9 cellular contexts compared by ENCODE assay signal in the genomic region with DNA sequence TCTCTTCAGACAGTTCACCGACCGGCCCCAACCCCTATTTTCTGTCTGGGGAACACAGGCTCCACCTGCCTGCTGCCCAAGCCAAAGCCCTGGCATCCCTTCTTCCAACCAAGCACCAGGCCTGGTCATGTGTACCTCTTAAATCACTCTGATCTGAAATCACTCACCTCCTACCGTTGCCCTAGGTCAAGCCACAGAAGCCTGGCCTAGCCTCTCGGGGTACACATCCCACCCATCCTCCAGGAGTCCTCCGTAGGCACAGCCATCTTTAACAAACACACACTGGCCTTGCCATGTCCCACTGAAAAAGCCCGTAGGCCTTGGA.
A peak's percentile ranks its signal among the peaks of the same experiment; 100 is the strongest.
DNase-seq lines count a peak whose midpoint lies in the region; ATAC-seq, FAIRE-seq and TF ChIP-seq lines count a peak whose summit lies in the region.
"Had no signal": no experiment of that assay in that cellular context is flagged by ENCODE, and none has a peak within 500 bp of the region (broad histone marks: within the 10 kb centered on the region; RNA-seq: fewer than 3 reads in every experiment).

No MANE protein-coding gene starts in this region.

- peak; percentile 5 to 16; a peak in 5 of 6 replicates for ATAC-seq in A549

- POLR2A ChIA-PET in A549 (lab: Yijun Ruan, JAX) (interaction anchor here (1.2 to 3.0 kb wide), 8 partner anchors 9 to 94 kb away, joined by 3 to 43 read pairs (median 9); a partner anchor contains a TSS), HEK293 (lab: Yijun Ruan, JAX) (interaction anchor here (1.0 to 2.0 kb wide), 4 partner anchors 10 to 81 kb away, joined by 4 to 12 read pairs (median 5); no protein-coding TSS in a partner anchor)

- TF ChIP-seq RAD21 in A549 (conservative IDR thresholded peaks at IDR 0.05 in 1 of 2, IDR thresholded peaks at IDR 0.05 in 1 of 2), result no peak

- H3K4me2 ChIP-seq in A549 (peak overlapping the region; percentile 69), mesenchymal stem cell (ENCODE audit: low read length, poor library complexity, severe bottlenecking) (peak overlapping the region; percentile 4)

- H3K27me3 ChIP-seq in adrenal gland (no peaks in the 10 kb centered on the region), mesenchymal stem cell (ENCODE audit: control insufficient read depth in 1 of 2, insufficient read depth in 1 of 2, low read length in 2 of 2) (no peaks in the 10 kb centered on the region)

- 49% methylated on average over 6 of the region's 6 CpGs for WGBS in A549 (ENCODE audit: missing lambda C conversion rate)
- WGBS in adrenal gland, 4 donors, result 57 to 72% (median 58%) methylated on average over 5 to 6 of the region's 6 CpGs
- WGBS in mesenchymal stem cell, result 73% methylated on average over 6 of the region's 6 CpGs
- whole genome bisulfite sequencing in lower leg skin, 2 donors, result 64% methylated on average over 4 to 6 of the region's 6 CpGs

- H3K4ac ChIP-seq in mesenchymal stem cell (ENCODE audit: low read depth in 1 of 2, low read length in 2 of 2), result peak overlapping the region; percentile 26 to 98

- peak overlapping the region; percentile 96 to 100 for H3K27ac ChIP-seq in A549
- peak overlapping the region; percentile 93 for H3K27ac ChIP-seq in HEK293 (ENCODE audit: extremely low read depth, low read depth, low read length)
- H3K27ac ChIP-seq in adrenal gland, result peak overlapping the region; percentile 69 to 91 (median 87)
- H3K27ac ChIP-seq in mesenchymal stem cell (ENCODE audit: low read length, poor library complexity, severe bottlenecking), result peak overlapping the region; percentile 95

- peak overlapping the region; percentile 95 for H2BK120ac ChIP-seq in mesenchymal stem cell (ENCODE audit: low read depth, low read length)

- intact Hi-C loops in adrenal gland (cut with DNase I) (no loop called here), lower leg skin (cut with DNase I; ENCODE audit: low total_unique reads) (loop anchor here (10.0 kb wide), 1 partner anchor 118 kb away; no protein-coding TSS in a partner anchor)

- peaks cover 71% of the 10 kb centered on the region for H3K4me1 ChIP-seq in A549
- peaks cover 23% of the 10 kb centered on the region for H3K4me1 ChIP-seq in HEK293 (ENCODE audit: control insufficient read depth, insufficient read depth, low read length)
- peaks cover 35 to 38% of the 10 kb centered on the region in 2 donors for H3K4me1 ChIP-seq in adrenal gland (replicated peaks in 1 of 2)
- peaks cover 36% of the 10 kb centered on the region for H3K4me1 ChIP-seq in mesenchymal stem cell (ENCODE audit: control insufficient read depth, insufficient read depth, low read depth, low read length)

- peak overlapping the region; percentile 30 to 73 for H2BK12ac ChIP-seq in mesenchymal stem cell (ENCODE audit: low read length in 2 of 2)

- no peak for TF ChIP-seq EP300 in A549 (IDR thresholded peaks at IDR 0.05)

- peak overlapping the region; percentile 39 for H2AFZ ChIP-seq in mesenchymal stem cell (ENCODE audit: low read depth, low read length)

- TF ChIP-seq POLR2A in A549 (IDR thresholded peaks at IDR 0.05; ENCODE audit: low read length), result no peak
- TF ChIP-seq POLR2A in adrenal gland (IDR thresholded peaks at IDR 0.05), result no peak
- TF ChIP-seq POLR2A in lower leg skin (IDR thresholded peaks at IDR 0.05), result no peak

- peak overlapping the region; percentile 53 for H3K9ac ChIP-seq in mesenchymal stem cell (ENCODE audit: low read length)

- H4K91ac ChIP-seq in mesenchymal stem cell (ENCODE audit: low read length), result peak overlapping the region; percentile 97

- H2BK15ac ChIP-seq in mesenchymal stem cell (ENCODE audit: low read depth, poor library complexity, severe bottlenecking), result peak overlapping the region; percentile 92

- H3K36me3 ChIP-seq in HEK293 (ENCODE audit: control insufficient read depth in 2 of 2, insufficient read depth in 1 of 2, low read length in 2 of 2) (no peaks in the 10 kb centered on the region), adrenal gland (replicated peaks in 1 of 2) (no peaks in the 10 kb centered on the region), mesenchymal stem cell (ENCODE audit: control insufficient read depth in 1 of 2, insufficient read depth in 2 of 2, low read depth in 1 of 2, low read length in 2 of 2) (no peaks in the 10 kb centered on the region)

- H3K14ac ChIP-seq in mesenchymal stem cell (ENCODE audit: low read length in 2 of 2), result peak overlapping the region in 1 of 2 experiments; percentile 5

- no peak overlapping the region for H3K23ac ChIP-seq in mesenchymal stem cell (ENCODE audit: low read length in 2 of 2)

- H3K18ac ChIP-seq in mesenchymal stem cell (ENCODE audit: low read depth in 1 of 2, low read length in 2 of 2), result peak overlapping the region; percentile 67 to 90

- peak overlapping the region; percentile 45 for H2AK5ac ChIP-seq in mesenchymal stem cell (ENCODE audit: low read length, severe bottlenecking)

- DNase-seq in A549 (ENCODE audit: low read depth in 1 of 2, low spot score in 1 of 2), result no peak
- DNase-seq in adrenal gland, result no peak
- no peak for DNase-seq in mesenchymal stem cell
- DNase-seq in NCI-H82 treated with DMSO at 0.1 percent for 48 hours (lab: John Stamatoyannopoulos, UW; ENCODE audit: unreplicated experiment), result no peak
- DNase-seq in lower leg skin (ENCODE audit: low spot score in 2 of 2), result no peak
- DNase-seq in NCI-H1092 (lab: John Stamatoyannopoulos, UW), result no peak
- no peak for DNase-seq in NCI-H524 (lab: John Stamatoyannopoulos, UW)

- H2BK5ac ChIP-seq in mesenchymal stem cell (ENCODE audit: low read depth, low read length, poor library complexity, severe bottlenecking), result peak overlapping the region; percentile 19

- no peak for FAIRE-seq in A549 (lab: Jason Lieb, UNC)
- FAIRE-seq: G401.6 had no signal

- H4K8ac ChIP-seq in mesenchymal stem cell (ENCODE audit: low read length), result peak overlapping the region; percentile 82

- CTCF ChIA-PET in A549 (lab: Yijun Ruan, JAX) (interaction anchor here (0.7 to 39.5 kb wide), 8 partner anchors 9 to 122 kb away, joined by 4 to 678 read pairs (median 7); no protein-coding TSS in a partner anchor), HEK293 (lab: Yijun Ruan, JAX) (interaction anchor here (1.6 kb wide), 1 partner anchor 70 kb away, joined by 7 read pairs; no protein-coding TSS in a partner anchor)

- H3K79me1 ChIP-seq in mesenchymal stem cell (replicated peaks; ENCODE audit: low read length, poor library complexity, severe bottlenecking), result no peaks in the 10 kb centered on the region

- H3K4me3 ChIP-seq in A549, result no peak overlapping the region
- no peak overlapping the region for H3K4me3 ChIP-seq in HEK293 (ENCODE audit: low read depth, low read length)
- H3K4me3 ChIP-seq in adrenal gland, result no peak overlapping the region
- peak overlapping the region in 1 of 2 experiments; percentile 13 for H3K4me3 ChIP-seq in mesenchymal stem cell (ENCODE audit: insufficient read depth in 1 of 2, low read depth in 1 of 2, low read length in 2 of 2)
- H3K4me3 ChIP-seq in lower leg skin (ENCODE audit: low read depth, poor library complexity, severe bottlenecking), result no peak overlapping the region

- H3K9me3 ChIP-seq in A549 (no peaks in the 10 kb centered on the region), HEK293 (ENCODE audit: control insufficient read depth, insufficient read depth, low read depth, low read length) (no peaks in the 10 kb centered on the region), adrenal gland (replicated peaks in 1 of 3) (no peaks in the 10 kb centered on the region), mesenchymal stem cell (ENCODE audit: control insufficient read depth, low read length) (no peaks in the 10 kb centered on the region)

- TF ChIP-seq CTCF in A549 (IDR thresholded peaks at IDR 0.05), result no peak
- no peak for TF ChIP-seq CTCF in HEK293 (tag by site-specific recombination; IDR thresholded peaks at IDR 0.05)
- no peak for TF ChIP-seq CTCF in adrenal gland (IDR thresholded peaks at IDR 0.05)
- TF ChIP-seq CTCF in lower leg skin (IDR thresholded peaks at IDR 0.05), result no peak

TF ChIP-seq in A549, 52 proteins besides CTCF, POLR2A, EP300 and RAD21 (continues in another document):
- no peak for TF ChIP-seq ZC3H11A (IDR thresholded peaks at IDR 0.05)
- TF ChIP-seq RCOR1 (IDR thresholded peaks at IDR 0.05; ENCODE audit: low read depth, low read length), result no peak
- TF ChIP-seq, protein P1, sequence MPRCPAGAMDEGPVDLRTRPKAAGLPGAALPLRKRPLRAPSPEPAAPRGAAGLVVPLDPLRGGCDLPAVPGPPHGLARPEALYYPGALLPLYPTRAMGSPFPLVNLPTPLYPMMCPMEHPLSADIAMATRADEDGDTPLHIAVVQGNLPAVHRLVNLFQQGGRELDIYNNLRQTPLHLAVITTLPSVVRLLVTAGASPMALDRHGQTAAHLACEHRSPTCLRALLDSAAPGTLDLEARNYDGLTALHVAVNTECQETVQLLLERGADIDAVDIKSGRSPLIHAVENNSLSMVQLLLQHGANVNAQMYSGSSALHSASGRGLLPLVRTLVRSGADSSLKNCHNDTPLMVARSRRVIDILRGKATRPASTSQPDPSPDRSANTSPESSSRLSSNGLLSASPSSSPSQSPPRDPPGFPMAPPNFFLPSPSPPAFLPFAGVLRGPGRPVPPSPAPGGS (IDR thresholded peaks at IDR 0.05), result no peak
- TF ChIP-seq PHF8 (IDR thresholded peaks at IDR 0.05; ENCODE audit: borderline replicate concordance, low read depth), result no peak
- TF ChIP-seq MAZ (IDR thresholded peaks at IDR 0.05; ENCODE audit: borderline replicate concordance, low read depth, low read length), result no peak
- no peak for TF ChIP-seq JUNB (IDR thresholded peaks at IDR 0.05)
- TF ChIP-seq KDM5A (IDR thresholded peaks at IDR 0.05), result no peak
- TF ChIP-seq GATA3 (IDR thresholded peaks at IDR 0.05; ENCODE audit: borderline replicate concordance), result no peak

TF ChIP-seq in HEK293, 187 proteins besides CTCF, POLR2A, EP300 and RAD21 (continues in another document):
- TF ChIP-seq ZBTB1 (tag by site-specific recombination; IDR thresholded peaks at IDR 0.05) (no peak), KLF16 (tag by site-specific recombination; IDR thresholded peaks at IDR 0.05) (no peak)
- TF ChIP-seq, protein P2, sequence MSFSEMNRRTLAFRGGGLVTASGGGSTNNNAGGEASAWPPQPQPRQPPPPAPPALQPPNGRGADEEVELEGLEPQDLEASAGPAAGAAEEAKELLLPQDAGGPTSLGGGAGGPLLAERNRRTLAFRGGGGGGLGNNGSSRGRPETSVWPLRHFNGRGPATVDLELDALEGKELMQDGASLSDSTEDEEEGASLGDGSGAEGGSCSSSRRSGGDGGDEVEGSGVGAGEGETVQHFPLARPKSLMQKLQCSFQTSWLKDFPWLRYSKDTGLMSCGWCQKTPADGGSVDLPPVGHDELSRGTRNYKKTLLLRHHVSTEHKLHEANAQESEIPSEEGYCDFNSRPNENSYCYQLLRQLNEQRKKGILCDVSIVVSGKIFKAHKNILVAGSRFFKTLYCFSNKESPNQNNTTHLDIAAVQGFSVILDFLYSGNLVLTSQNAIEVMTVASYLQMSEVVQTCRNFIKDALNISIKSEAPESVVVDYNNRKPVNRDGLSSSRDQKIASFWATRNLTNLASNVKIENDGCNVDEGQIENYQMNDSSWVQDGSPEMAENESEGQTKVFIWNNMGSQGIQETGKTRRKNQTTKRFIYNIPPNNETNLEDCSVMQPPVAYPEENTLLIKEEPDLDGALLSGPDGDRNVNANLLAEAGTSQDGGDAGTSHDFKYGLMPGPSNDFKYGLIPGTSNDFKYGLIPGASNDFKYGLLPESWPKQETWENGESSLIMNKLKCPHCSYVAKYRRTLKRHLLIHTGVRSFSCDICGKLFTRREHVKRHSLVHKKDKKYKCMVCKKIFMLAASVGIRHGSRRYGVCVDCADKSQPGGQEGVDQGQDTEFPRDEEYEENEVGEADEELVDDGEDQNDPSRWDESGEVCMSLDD (tag by site-specific recombination; IDR thresholded peaks at IDR 0.05), result no peak
